Comparison of ENCODE assay signal across 1 cellular context in genomic region chr13:36789730-36790129, GRCh38.
TF ChIP-seq lines count a peak whose summit lies in the region.

No MANE protein-coding gene starts in this region.

TF ChIP-seq in WTC11, 78 proteins besides CTCF, POLR2A, EP300 and RAD21 (continued from another document):
- TF ChIP-seq, protein P1, sequence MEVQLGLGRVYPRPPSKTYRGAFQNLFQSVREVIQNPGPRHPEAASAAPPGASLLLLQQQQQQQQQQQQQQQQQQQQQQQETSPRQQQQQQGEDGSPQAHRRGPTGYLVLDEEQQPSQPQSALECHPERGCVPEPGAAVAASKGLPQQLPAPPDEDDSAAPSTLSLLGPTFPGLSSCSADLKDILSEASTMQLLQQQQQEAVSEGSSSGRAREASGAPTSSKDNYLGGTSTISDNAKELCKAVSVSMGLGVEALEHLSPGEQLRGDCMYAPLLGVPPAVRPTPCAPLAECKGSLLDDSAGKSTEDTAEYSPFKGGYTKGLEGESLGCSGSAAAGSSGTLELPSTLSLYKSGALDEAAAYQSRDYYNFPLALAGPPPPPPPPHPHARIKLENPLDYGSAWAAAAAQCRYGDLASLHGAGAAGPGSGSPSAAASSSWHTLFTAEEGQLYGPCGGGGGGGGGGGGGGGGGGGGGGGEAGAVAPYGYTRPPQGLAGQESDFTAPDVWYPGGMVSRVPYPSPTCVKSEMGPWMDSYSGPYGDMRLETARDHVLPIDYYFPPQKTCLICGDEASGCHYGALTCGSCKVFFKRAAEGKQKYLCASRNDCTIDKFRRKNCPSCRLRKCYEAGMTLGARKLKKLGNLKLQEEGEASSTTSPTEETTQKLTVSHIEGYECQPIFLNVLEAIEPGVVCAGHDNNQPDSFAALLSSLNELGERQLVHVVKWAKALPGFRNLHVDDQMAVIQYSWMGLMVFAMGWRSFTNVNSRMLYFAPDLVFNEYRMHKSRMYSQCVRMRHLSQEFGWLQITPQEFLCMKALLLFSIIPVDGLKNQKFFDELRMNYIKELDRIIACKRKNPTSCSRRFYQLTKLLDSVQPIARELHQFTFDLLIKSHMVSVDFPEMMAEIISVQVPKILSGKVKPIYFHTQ (CRISPR knock-in tag; IDR thresholded peaks at IDR 0.05) = no peak
- TF ChIP-seq GRHL2 (CRISPR knock-in tag; IDR thresholded peaks at IDR 0.05; ENCODE audit: insufficient replicate concordance, severe bottlenecking) = no peak
